Comparison of ENCODE assay signal across 8 cellular contexts in the genomic region with DNA sequence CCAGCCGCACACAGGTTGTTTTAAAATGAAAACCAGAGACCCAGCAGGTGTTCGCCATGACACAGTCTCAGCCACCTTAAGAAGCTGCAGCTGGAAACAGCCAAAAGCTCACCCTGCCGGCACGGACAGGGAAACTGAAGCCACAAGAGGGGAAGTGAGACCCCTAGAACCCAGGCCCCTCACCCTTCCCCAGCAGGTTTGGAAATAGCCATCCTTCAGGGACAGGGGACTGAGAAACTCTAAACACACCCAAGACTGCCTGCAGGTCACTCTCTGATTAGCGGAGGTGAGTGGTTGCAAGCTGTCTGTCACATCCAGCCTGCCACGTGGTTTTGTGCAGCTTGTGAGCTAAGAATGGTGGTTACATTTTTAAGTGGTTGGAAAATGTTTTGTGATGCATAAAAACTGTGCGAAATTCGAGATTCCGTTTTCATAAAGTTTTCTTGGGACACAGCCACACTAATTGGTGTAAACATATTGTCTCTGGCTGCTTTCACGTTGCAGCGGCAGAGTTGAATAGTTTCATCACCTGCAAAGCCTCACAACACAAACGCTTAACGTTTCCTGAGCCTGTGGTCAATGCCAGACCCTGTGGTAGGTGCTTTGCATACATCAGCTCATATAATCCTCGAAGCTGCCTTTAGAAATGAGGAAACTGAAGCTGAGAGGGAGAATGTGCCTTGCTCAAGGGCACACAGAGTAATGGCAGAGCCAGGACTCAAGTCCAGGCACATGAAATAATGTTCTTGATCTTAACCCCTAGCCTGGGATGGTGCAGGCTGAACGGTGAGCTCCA. TPM values are rescaled to one million over a fixed set of nuclear protein-coding genes. Genes with fewer than 3 reads are reported as not detected.
DNase-seq lines count a peak whose midpoint lies in the region; ATAC-seq lines count a peak whose summit lies in the region.

No MANE protein-coding gene starts in this region.

- H3K36me3 ChIP-seq in MG63 = peaks cover 4% of the 10 kb centered on the region; the same call in 1 of the 2 replicates

- DNase-seq in stimulated activated CD4-positive, alpha-beta T cell treated with anti-CD3 and anti-CD28 coated beads, Interleukin-1b, Interleukin-23, amount 100 ng/mL, for 48 hours = peak; percentile 63
- no peak for DNase-seq in stimulated activated CD4-positive, alpha-beta T cell treated with anti-CD3 and anti-CD28 coated beads, Interleukin-2, amount 100 ng/mL, for 48 hours
- DNase-seq in NCI-H2107 treated with DMSO at 0.1 percent for 48 hours (lab: John Stamatoyannopoulos, UW; ENCODE audit: unreplicated experiment) (peak; percentile 86), amniotic epithelial cell (ENCODE audit: low read depth) (peak; percentile 76), MG63 (no peak), HCEC 1CT (no peak)
- DNase-seq in stimulated activated CD4-positive, alpha-beta T cell treated with anti-CD3 and anti-CD28 coated beads, Interleukin-4, amount 100 ng/mL, for 48 hours (ENCODE audit: low read depth in 2 of 2) = peak; percentile 33 to 43

- H3K27me3 ChIP-seq in MG63 = no peaks in the 10 kb centered on the region

- peak; percentile 55 for ATAC-seq in HG02852 (IDR thresholded peaks at IDR 0.05; ENCODE audit: unreplicated experiment)

- no peak overlapping the region for H3K4me3 ChIP-seq in MG63

- H3K9me3 ChIP-seq in MG63 = no peaks in the 10 kb centered on the region; the same call in 1 of the 2 replicates

RNA-seq across cellular contexts. Expression of gene SELPLG, which starts 1.7 kb away (rescaled TPM):
- total RNA-seq in MG63 (2014; rRNA removed; shearing (Covaris generic); ENCODE audit: low replicate concordance) = 0.39 and 2.5 TPM in 2 replicates

RNA-seq across cellular contexts. Expression of gene TMEM119, which starts 37.5 kb away (rescaled TPM):
- total RNA-seq in MG63 (2014; rRNA removed; shearing (Covaris generic); ENCODE audit: low replicate concordance) = 24.2 and 31.2 TPM in 2 replicates

Comparison
In these comparisons a context has a peak if more than half of its experiments do, and no peak if none do; other contexts are left out.
1. DNase-seq: peak in stimulated activated CD4-positive, alpha-beta T cell treated with anti-CD3 and anti-CD28 coated beads, Interleukin-1b, Interleukin-23, amount 100 ng/mL, for 48 hours (single experiment), NCI-H2107 treated with DMSO at 0.1 percent for 48 hours (single experiment), amniotic epithelial cell (single experiment) and stimulated activated CD4-positive, alpha-beta T cell treated with anti-CD3 and anti-CD28 coated beads, Interleukin-4, amount 100 ng/mL, for 48 hours (2 of 2); none in stimulated activated CD4-positive, alpha-beta T cell treated with anti-CD3 and anti-CD28 coated beads, Interleukin-2, amount 100 ng/mL, for 48 hours (0 of 2), MG63 (single experiment) and HCEC 1CT (single experiment).